ENCODE assay signal across 1 cellular context in the genomic region with DNA sequence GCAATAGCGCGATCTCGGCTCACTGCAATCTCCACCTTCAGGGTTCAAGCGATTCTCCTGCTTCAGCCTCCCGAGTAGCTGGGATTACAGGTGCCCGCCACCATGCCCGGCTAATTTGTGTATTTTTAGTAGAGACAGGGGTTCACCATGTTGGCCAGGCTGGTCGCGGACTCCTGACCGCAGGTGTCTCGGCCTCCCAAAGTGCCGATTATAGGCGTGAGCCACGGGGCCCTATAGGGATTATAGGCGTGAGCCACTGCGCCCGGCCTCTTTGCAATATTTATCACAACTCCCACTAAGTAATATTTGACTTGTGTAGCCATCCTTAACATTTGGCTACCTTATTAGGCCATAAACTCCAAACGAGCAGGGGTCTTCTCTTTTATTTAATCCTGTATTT.
TF ChIP-seq lines count a peak whose summit lies in the region.

No MANE protein-coding gene starts in this region.

TF ChIP-seq in HCT116, 20 proteins besides CTCF, POLR2A, EP300 and RAD21:
- TF ChIP-seq CBX3 (IDR thresholded peaks at IDR 0.05; ENCODE audit: low read depth), result no peak
- no peak for TF ChIP-seq ELF1 (IDR thresholded peaks at IDR 0.05; ENCODE audit: borderline replicate concordance, low read depth)
- no peak for TF ChIP-seq TCF7L2 (IDR thresholded peaks at IDR 0.05; ENCODE audit: borderline replicate concordance, extremely low read depth, insufficient read depth, insufficient read length)
- TF ChIP-seq ZNF274 (IDR thresholded peaks at IDR 0.05; ENCODE audit: low read depth, low read length), result no peak
- no peak for TF ChIP-seq SIN3A (IDR thresholded peaks at IDR 0.05; ENCODE audit: low read depth)
- no peak for TF ChIP-seq EZH2 (IDR thresholded peaks at IDR 0.05)
- no peak for TF ChIP-seq JUND (IDR thresholded peaks at IDR 0.05)
- TF ChIP-seq SRF (IDR thresholded peaks at IDR 0.05; ENCODE audit: low read depth), result no peak
- TF ChIP-seq, protein P1, sequence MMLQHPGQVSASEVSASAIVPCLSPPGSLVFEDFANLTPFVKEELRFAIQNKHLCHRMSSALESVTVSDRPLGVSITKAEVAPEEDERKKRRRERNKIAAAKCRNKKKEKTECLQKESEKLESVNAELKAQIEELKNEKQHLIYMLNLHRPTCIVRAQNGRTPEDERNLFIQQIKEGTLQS (IDR thresholded peaks at IDR 0.05), result no peak
- TF ChIP-seq CEBPB (IDR thresholded peaks at IDR 0.05; ENCODE audit: low read depth), result no peak
- TF ChIP-seq, protein P2, sequence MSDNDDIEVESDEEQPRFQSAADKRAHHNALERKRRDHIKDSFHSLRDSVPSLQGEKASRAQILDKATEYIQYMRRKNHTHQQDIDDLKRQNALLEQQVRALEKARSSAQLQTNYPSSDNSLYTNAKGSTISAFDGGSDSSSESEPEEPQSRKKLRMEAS (IDR thresholded peaks at IDR 0.05), result no peak
- TF ChIP-seq, protein P3, sequence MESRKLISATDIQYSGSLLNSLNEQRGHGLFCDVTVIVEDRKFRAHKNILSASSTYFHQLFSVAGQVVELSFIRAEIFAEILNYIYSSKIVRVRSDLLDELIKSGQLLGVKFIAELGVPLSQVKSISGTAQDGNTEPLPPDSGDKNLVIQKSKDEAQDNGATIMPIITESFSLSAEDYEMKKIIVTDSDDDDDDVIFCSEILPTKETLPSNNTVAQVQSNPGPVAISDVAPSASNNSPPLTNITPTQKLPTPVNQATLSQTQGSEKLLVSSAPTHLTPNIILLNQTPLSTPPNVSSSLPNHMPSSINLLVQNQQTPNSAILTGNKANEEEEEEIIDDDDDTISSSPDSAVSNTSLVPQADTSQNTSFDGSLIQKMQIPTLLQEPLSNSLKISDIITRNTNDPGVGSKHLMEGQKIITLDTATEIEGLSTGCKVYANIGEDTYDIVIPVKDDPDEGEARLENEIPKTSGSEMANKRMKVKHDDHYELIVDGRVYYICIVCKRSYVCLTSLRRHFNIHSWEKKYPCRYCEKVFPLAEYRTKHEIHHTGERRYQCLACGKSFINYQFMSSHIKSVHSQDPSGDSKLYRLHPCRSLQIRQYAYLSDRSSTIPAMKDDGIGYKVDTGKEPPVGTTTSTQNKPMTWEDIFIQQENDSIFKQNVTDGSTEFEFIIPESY (IDR thresholded peaks at IDR 0.05; ENCODE audit: extremely low read depth, insufficient replicate concordance, low read length), result no peak
- TF ChIP-seq, protein P4, sequence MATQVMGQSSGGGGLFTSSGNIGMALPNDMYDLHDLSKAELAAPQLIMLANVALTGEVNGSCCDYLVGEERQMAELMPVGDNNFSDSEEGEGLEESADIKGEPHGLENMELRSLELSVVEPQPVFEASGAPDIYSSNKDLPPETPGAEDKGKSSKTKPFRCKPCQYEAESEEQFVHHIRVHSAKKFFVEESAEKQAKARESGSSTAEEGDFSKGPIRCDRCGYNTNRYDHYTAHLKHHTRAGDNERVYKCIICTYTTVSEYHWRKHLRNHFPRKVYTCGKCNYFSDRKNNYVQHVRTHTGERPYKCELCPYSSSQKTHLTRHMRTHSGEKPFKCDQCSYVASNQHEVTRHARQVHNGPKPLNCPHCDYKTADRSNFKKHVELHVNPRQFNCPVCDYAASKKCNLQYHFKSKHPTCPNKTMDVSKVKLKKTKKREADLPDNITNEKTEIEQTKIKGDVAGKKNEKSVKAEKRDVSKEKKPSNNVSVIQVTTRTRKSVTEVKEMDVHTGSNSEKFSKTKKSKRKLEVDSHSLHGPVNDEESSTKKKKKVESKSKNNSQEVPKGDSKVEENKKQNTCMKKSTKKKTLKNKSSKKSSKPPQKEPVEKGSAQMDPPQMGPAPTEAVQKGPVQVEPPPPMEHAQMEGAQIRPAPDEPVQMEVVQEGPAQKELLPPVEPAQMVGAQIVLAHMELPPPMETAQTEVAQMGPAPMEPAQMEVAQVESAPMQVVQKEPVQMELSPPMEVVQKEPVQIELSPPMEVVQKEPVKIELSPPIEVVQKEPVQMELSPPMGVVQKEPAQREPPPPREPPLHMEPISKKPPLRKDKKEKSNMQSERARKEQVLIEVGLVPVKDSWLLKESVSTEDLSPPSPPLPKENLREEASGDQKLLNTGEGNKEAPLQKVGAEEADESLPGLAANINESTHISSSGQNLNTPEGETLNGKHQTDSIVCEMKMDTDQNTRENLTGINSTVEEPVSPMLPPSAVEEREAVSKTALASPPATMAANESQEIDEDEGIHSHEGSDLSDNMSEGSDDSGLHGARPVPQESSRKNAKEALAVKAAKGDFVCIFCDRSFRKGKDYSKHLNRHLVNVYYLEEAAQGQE (IDR thresholded peaks at IDR 0.05; ENCODE audit: low read depth), result no peak
